18 cellular contexts compared by ENCODE assay signal in the genomic region with DNA sequence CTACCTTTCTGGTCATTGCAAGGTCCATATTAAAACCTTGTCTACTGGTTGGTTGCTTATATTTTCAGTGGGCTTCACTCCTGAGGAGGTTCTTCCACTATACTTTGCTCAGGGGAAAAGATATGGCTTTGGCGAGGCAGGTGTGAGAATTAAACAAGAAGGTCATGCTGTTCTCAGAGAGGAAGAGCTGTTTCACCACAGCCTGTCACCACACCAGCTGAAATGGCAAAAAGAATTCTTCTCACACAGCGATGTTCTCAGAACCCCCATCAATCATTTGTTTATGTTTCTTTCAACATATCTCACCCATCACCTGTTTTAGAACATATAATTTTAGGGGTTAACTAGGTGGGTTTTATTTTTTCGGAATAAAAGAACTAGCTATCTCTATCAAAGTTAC. TPM values are rescaled to one million over a fixed set of nuclear protein-coding genes. Genes with fewer than 3 reads are reported as not detected.
A peak's percentile ranks its signal among the peaks of the same experiment; 100 is the strongest.
DNase-seq lines count a peak whose midpoint lies in the region; ATAC-seq, FAIRE-seq and TF ChIP-seq lines count a peak whose summit lies in the region.
"Had no signal": no experiment of that assay in that cellular context is flagged by ENCODE, and none has a peak within 500 bp of the region (broad histone marks: within the 10 kb centered on the region; RNA-seq: fewer than 3 reads in every experiment).

No MANE protein-coding gene starts in this region.

- peak; percentile 29 for ATAC-seq in GM21447 (IDR thresholded peaks at IDR 0.05; ENCODE audit: unreplicated experiment)
- no peak for ATAC-seq in stimulated activated effector memory CD8-positive, alpha-beta T cell treated with anti-CD3 and anti-CD28 coated beads, Interleukin-12 subunit alpha, Interleukin-12 subunit beta, amount 100 ng/mL, for 72 hours
- no peak for ATAC-seq in HepG2
- ATAC-seq: heart right ventricle, left colon had no signal

- no peak for TF ChIP-seq RAD21 in HepG2 (CRISPR knock-in tag; IDR thresholded peaks at IDR 0.05)

- BruUV-seq in OCI-LY7 (replicated peaks; lab: Mats Ljungman, UMichigan) = no TSS peak
- no TSS peak for BruUV-seq in HepG2 (replicated peaks; lab: Mats Ljungman, UMichigan)

- H3K9me3 ChIP-seq in OCI-LY7 (ENCODE audit: low read length) (peaks cover 20% of the 10 kb centered on the region; the same call in 1 of the 2 replicates), HepG2 (ENCODE audit: low read length) (no peaks in the 10 kb centered on the region)

- 0% methylated on average over 3 of the region's 3 CpGs for WGBS in HepG2 (ENCODE audit: low lambda C conversion rate)

- peak overlapping the region; percentile 24 for H3K4me3 ChIP-seq in OCI-LY7 (ENCODE audit: low read depth, low read length, poor library complexity, severe bottlenecking)
- H3K4me3 ChIP-seq in HepG2 (replicated peaks in 1 of 3; ENCODE audit: insufficient read depth in 1 of 3, low read depth in 2 of 3, low read length in 3 of 3) = no peak overlapping the region
- H3K4me3 ChIP-seq: heart right ventricle had no signal

- no peak for DNase-seq in activated T-cell treated with anti-CD3 and anti-CD28 coated beads, Interleukin-2, amount 50 U/mL, for 24 hours
- DNase-seq in activated T-cell treated with anti-CD3 and anti-CD28 coated beads for 4 hours (no peak), OCI-LY7 (ENCODE audit: low spot score) (peak; percentile 69), SKM-1 (lab: John Stamatoyannopoulos, UW; ENCODE audit: unreplicated experiment) (no peak), NCI-H774 (lab: John Stamatoyannopoulos, UW) (no peak), HepG2 (ENCODE audit: low spot score) (no peak)
- no peak for DNase-seq in stimulated activated effector memory CD8-positive, alpha-beta T cell treated with anti-CD3 and anti-CD28 coated beads, Interleukin-12 subunit alpha, Interleukin-12 subunit beta, amount 100 ng/mL, for 72 hours (ENCODE audit: low spot score in 2 of 2)
- DNase-seq: activated CD8-positive, alpha-beta memory T cell treated with anti-CD3 and anti-CD28 coated beads for 24 hours; amygdala; heart right ventricle; left colon; NCI-H1092 treated with DMSO at 0.1 percent for 48 hours; stimulated activated CD8-positive, alpha-beta memory T cell treated with anti-CD3 and anti-CD28 coated beads, Interleukin-4, amount 100 ng/mL, for 48 hours had no signal

- peak overlapping the region; percentile 76 for H3K27ac Mint-ChIP-seq in activated T-cell treated with anti-CD3 and anti-CD28 coated beads, Interleukin-2, amount 50 U/mL, for 24 hours
- H3K27ac Mint-ChIP-seq in stimulated activated effector memory CD8-positive, alpha-beta T cell treated with anti-CD3 and anti-CD28 coated beads, Interleukin-12 subunit alpha, Interleukin-12 subunit beta, amount 100 ng/mL, for 72 hours = peak overlapping the region; percentile 74

- H3K79me2 ChIP-seq in OCI-LY7 (ENCODE audit: insufficient read depth, low read depth, low read length) (no peaks in the 10 kb centered on the region), HepG2 (ENCODE audit: insufficient read depth, low read length) (no peaks in the 10 kb centered on the region)

- no peak for FAIRE-seq in HepG2 (lab: Jason Lieb, UNC)
- FAIRE-seq: colon had no signal

- peaks cover 19% of the 10 kb centered on the region for H3K36me3 ChIP-seq in OCI-LY7 (ENCODE audit: insufficient read depth, low read length)
- no peaks in the 10 kb centered on the region for H3K36me3 ChIP-seq in HepG2 (replicated peaks in 1 of 2; ENCODE audit: control insufficient read depth in 1 of 2, insufficient read depth in 2 of 2, low read length in 2 of 2)
- H3K36me3 ChIP-seq: heart right ventricle had no signal

- in situ Hi-C loops in HepG2 (cut with HindIII; ENCODE audit: extremely low pct_ligation_motif_present, low pct_unique_long_range_greater_than_20kb) = no loop called here

- no peaks in the 10 kb centered on the region for H3K9me2 ChIP-seq in OCI-LY7 (ENCODE audit: insufficient read depth, low read length)

- H3K9me3 Mint-ChIP-seq in activated T-cell treated with anti-CD3 and anti-CD28 coated beads, Interleukin-2, amount 50 U/mL, for 24 hours = peaks cover 7% of the 10 kb centered on the region
- H3K9me3 Mint-ChIP-seq in stimulated activated effector memory CD8-positive, alpha-beta T cell treated with anti-CD3 and anti-CD28 coated beads, Interleukin-12 subunit alpha, Interleukin-12 subunit beta, amount 100 ng/mL, for 72 hours = no peaks in the 10 kb centered on the region

- no peaks in the 10 kb centered on the region for H3K27me3 ChIP-seq in HepG2 (ENCODE audit: control insufficient read depth in 1 of 2, insufficient read depth in 2 of 2, low read length in 2 of 2)
- H3K27me3 ChIP-seq: heart right ventricle had no signal

- intact Hi-C loops in OCI-LY7 (cut with micrococcal nuclease; ENCODE audit: unreplicated experiment) (loop anchor here (5.0 to 10.0 kb wide), 2 partner anchors 975 to 983 kb away; partner anchors contain the start of genes BRIX1, NIPBL and RAD1), HepG2 (cut with micrococcal nuclease; ENCODE audit: unreplicated experiment) (no loop called here)

- H3K4me1 ChIP-seq in OCI-LY7 (ENCODE audit: insufficient read depth, low read length, poor library complexity, severe bottlenecking) = peaks cover 64% of the 10 kb centered on the region
- no peaks in the 10 kb centered on the region for H3K4me1 ChIP-seq in HepG2 (ENCODE audit: insufficient read depth, low read length)
- H3K4me1 ChIP-seq: heart right ventricle had no signal

- POLR2A ChIA-PET in OCI-LY7 (lab: Charles Lee) = interaction anchor here (0.5 to 2.9 kb wide), 10 partner anchors 8 to 128 kb away, joined by 3 to 16 read pairs (median 4); no protein-coding TSS in a partner anchor
- POLR2A ChIA-PET in HepG2 (lab: Yijun Ruan, JAX) = no interaction called here

- H3K9ac ChIP-seq in HepG2 (ENCODE audit: insufficient read depth, low read depth, low read length) = no peak overlapping the region

- TF ChIP-seq EP300 in HepG2 (IDR thresholded peaks at IDR 0.05; ENCODE audit: low read depth in 2 of 2, low read length in 2 of 2) (no peak), HepG2 (CRISPR knock-in tag; IDR thresholded peaks at IDR 0.05; ENCODE audit: borderline replicate concordance) (no peak)

- H3K4me3 Mint-ChIP-seq in activated T-cell treated with anti-CD3 and anti-CD28 coated beads, Interleukin-2, amount 50 U/mL, for 24 hours = no peak overlapping the region
- H3K4me3 Mint-ChIP-seq in stimulated activated effector memory CD8-positive, alpha-beta T cell treated with anti-CD3 and anti-CD28 coated beads, Interleukin-12 subunit alpha, Interleukin-12 subunit beta, amount 100 ng/mL, for 72 hours = peak overlapping the region; percentile 36

- peaks cover 65% of the 10 kb centered on the region for H3K4me1 Mint-ChIP-seq in activated T-cell treated with anti-CD3 and anti-CD28 coated beads, Interleukin-2, amount 50 U/mL, for 24 hours (ENCODE audit: low read depth)
- peaks cover 57% of the 10 kb centered on the region for H3K4me1 Mint-ChIP-seq in stimulated activated effector memory CD8-positive, alpha-beta T cell treated with anti-CD3 and anti-CD28 coated beads, Interleukin-12 subunit alpha, Interleukin-12 subunit beta, amount 100 ng/mL, for 72 hours

- no peak for TF ChIP-seq CTCF in OCI-LY7 (conservative IDR thresholded peaks at IDR 0.05; ENCODE audit: low read length)
- no peak for TF ChIP-seq CTCF in HepG2 (CRISPR knock-in tag; IDR thresholded peaks at IDR 0.05)

- H3K27me3 Mint-ChIP-seq in activated T-cell treated with anti-CD3 and anti-CD28 coated beads, Interleukin-2, amount 50 U/mL, for 24 hours = no peaks in the 10 kb centered on the region

- no peaks in the 10 kb centered on the region for H4K20me1 ChIP-seq in OCI-LY7 (ENCODE audit: insufficient read depth, low read length)
- H4K20me1 ChIP-seq in HepG2 (ENCODE audit: insufficient read depth, low read length) = no peaks in the 10 kb centered on the region

- CTCF ChIA-PET in OCI-LY7 (lab: Charles Lee; ENCODE audit: unreplicated experiment) (interaction anchor here (0.8 kb wide), 1 partner anchor 18 kb away, joined by 4 read pairs; no protein-coding TSS in a partner anchor), HepG2 (lab: Yijun Ruan, JAX; ENCODE audit: low intra/inter-chr PET ratio, low total read pairs) (no interaction called here)

- no peak for TF ChIP-seq POLR2A in HepG2 (IDR thresholded peaks at IDR 0.05; ENCODE audit: insufficient read depth in 1 of 2, low read depth in 2 of 2, low read length in 2 of 2)

- H3K36me3 Mint-ChIP-seq in activated T-cell treated with anti-CD3 and anti-CD28 coated beads, Interleukin-2, amount 50 U/mL, for 24 hours (ENCODE audit: low read depth) = peaks cover 6% of the 10 kb centered on the region
- no peaks in the 10 kb centered on the region for H3K36me3 Mint-ChIP-seq in stimulated activated effector memory CD8-positive, alpha-beta T cell treated with anti-CD3 and anti-CD28 coated beads, Interleukin-12 subunit alpha, Interleukin-12 subunit beta, amount 100 ng/mL, for 72 hours

- H3K4me2 ChIP-seq in OCI-LY7 (ENCODE audit: low read length) (peak overlapping the region; percentile 49), HepG2 (ENCODE audit: low read depth, low read length) (no peak overlapping the region)

- H2AFZ ChIP-seq in OCI-LY7 (ENCODE audit: low read length) (peak overlapping the region; percentile 94), HepG2 (ENCODE audit: low read length) (no peak overlapping the region)

- H3K27ac ChIP-seq in OCI-LY7 (ENCODE audit: low read depth, low read length, poor library complexity, severe bottlenecking) (peak overlapping the region; percentile 57), HepG2 (ENCODE audit: extremely low read length, insufficient read depth, low read length) (no peak overlapping the region)
- H3K27ac ChIP-seq: heart right ventricle had no signal

RNA-seq across cellular contexts. Expression of gene CAPSL, which starts 38.6 kb away (rescaled TPM):
- total RNA-seq in OCI-LY7 (2014; rRNA removed; shearing (Covaris generic)) = 4.7 and 5.4 TPM in 2 replicates
- not detected in 2 replicates for total RNA-seq in OCI-LY7 (2022)
- total RNA-seq in HepG2 (2016; rRNA removed; fragmentation: Illumina TruSeq; extraction: Trizol) = not detected in 2 replicates
- total RNA-seq in HepG2 (2016; cell fraction: cytosol; rRNA removed; fragmentation: Illumina TruSeq; extraction: Trizol; ENCODE audit: low read depth) = not detected in 2 replicates
- total RNA-seq in HepG2 (2016; cell fraction: insoluble cytoplasmic fraction; rRNA removed; fragmentation: Illumina TruSeq; extraction: Trizol) = not detected in 2 replicates
- total RNA-seq in HepG2 (2016; cell fraction: membrane; rRNA removed; fragmentation: Illumina TruSeq; extraction: Trizol) = not detected in 2 replicates
- not detected in 2 replicates for total RNA-seq in HepG2 (2016; cell fraction: nucleus; rRNA removed; fragmentation: Illumina TruSeq; extraction: Trizol)
- polyA plus RNA-seq in HepG2 (2011; rRNA removed) = not detected in 2 replicates
- not detected in 2 replicates for polyA plus RNA-seq in HepG2 (2011; cell fraction: cytosol; rRNA removed)
- polyA plus RNA-seq in HepG2 (2011; cell fraction: nucleus; rRNA removed) = not detected in 2 replicates
- polyA plus RNA-seq in HepG2 (2012) = not detected in 2 replicates
- polyA plus RNA-seq in HepG2 (2016; cell fraction: cytosol; fragmentation: Illumina TruSeq; extraction: Trizol; ENCODE audit: low read depth) = not detected in 2 replicates
- polyA plus RNA-seq in HepG2 (2016; cell fraction: insoluble cytoplasmic fraction; fragmentation: Illumina TruSeq; extraction: Trizol; ENCODE audit: low read depth) = not detected in 2 replicates
- polyA plus RNA-seq in HepG2 (2016; cell fraction: membrane; fragmentation: Illumina TruSeq; extraction: Trizol; ENCODE audit: low read depth) = not detected in 2 replicates
- polyA plus RNA-seq in HepG2 (2016; cell fraction: nucleus; fragmentation: Illumina TruSeq; extraction: Trizol; ENCODE audit: insufficient read depth, low read depth) = not detected in 2 replicates
- polyA minus RNA-seq in HepG2 (2011; rRNA and poly(A)+ RNA removed; ENCODE audit: low replicate concordance) = not detected in 2 replicates
- not detected in 2 replicates for polyA minus RNA-seq in HepG2 (2011; cell fraction: cytosol; rRNA and poly(A)+ RNA removed)
- polyA minus RNA-seq in HepG2 (2011; cell fraction: nucleus; rRNA and poly(A)+ RNA removed) = not detected in 2 replicates
- total RNA-seq: epithelial cell of proximal tubule, heart right ventricle, left colon, myocyte, ureter had no signal
- polyA plus RNA-seq: heart right ventricle had no signal

RNA-seq across cellular contexts. Expression of gene IL7R, which starts 43.1 kb away (rescaled TPM):
- 59.9 and 62.2 TPM in 2 replicates for total RNA-seq in OCI-LY7 (2014; rRNA removed; shearing (Covaris generic))
- 4.6 and 4.7 TPM in 2 replicates for total RNA-seq in OCI-LY7 (2022)
- total RNA-seq in HepG2 (2016; rRNA removed; fragmentation: Illumina TruSeq; extraction: Trizol) = not detected in 2 replicates
- total RNA-seq in HepG2 (2016; cell fraction: cytosol; rRNA removed; fragmentation: Illumina TruSeq; extraction: Trizol; ENCODE audit: low read depth) = not detected in 2 replicates
- not detected in 2 replicates for total RNA-seq in HepG2 (2016; cell fraction: insoluble cytoplasmic fraction; rRNA removed; fragmentation: Illumina TruSeq; extraction: Trizol)
- total RNA-seq in HepG2 (2016; cell fraction: membrane; rRNA removed; fragmentation: Illumina TruSeq; extraction: Trizol) = not detected in 2 replicates
- total RNA-seq in HepG2 (2016; cell fraction: nucleus; rRNA removed; fragmentation: Illumina TruSeq; extraction: Trizol) = not detected in 2 replicates
- polyA plus RNA-seq in HepG2 (2011; rRNA removed) = not detected in 2 replicates
- not detected in 2 replicates for polyA plus RNA-seq in HepG2 (2011; cell fraction: cytosol; rRNA removed)
- not detected in 2 replicates for polyA plus RNA-seq in HepG2 (2011; cell fraction: nucleus; rRNA removed)
- polyA plus RNA-seq in HepG2 (2012) = not detected in 2 replicates
- polyA plus RNA-seq in HepG2 (2016; cell fraction: cytosol; fragmentation: Illumina TruSeq; extraction: Trizol; ENCODE audit: low read depth) = not detected in 2 replicates
- not detected in 2 replicates for polyA plus RNA-seq in HepG2 (2016; cell fraction: insoluble cytoplasmic fraction; fragmentation: Illumina TruSeq; extraction: Trizol; ENCODE audit: low read depth)
- polyA plus RNA-seq in HepG2 (2016; cell fraction: membrane; fragmentation: Illumina TruSeq; extraction: Trizol; ENCODE audit: low read depth) = not detected in 2 replicates
- polyA plus RNA-seq in HepG2 (2016; cell fraction: nucleus; fragmentation: Illumina TruSeq; extraction: Trizol; ENCODE audit: insufficient read depth, low read depth) = not detected in 2 replicates
- polyA minus RNA-seq in HepG2 (2011; rRNA and poly(A)+ RNA removed; ENCODE audit: low replicate concordance) = 3.3 TPM in 1 of 2 replicates, not detected in the other
- polyA minus RNA-seq in HepG2 (2011; cell fraction: cytosol; rRNA and poly(A)+ RNA removed) = not detected in 2 replicates
- not detected in 2 replicates for polyA minus RNA-seq in HepG2 (2011; cell fraction: nucleus; rRNA and poly(A)+ RNA removed)

Comparison
In these comparisons a context has a peak if more than half of its experiments do, and no peak if none do; other contexts are left out.
1. RNA of gene IL7R, which starts 43.1 kb away (total RNA-seq): 4.6 to 62.2 TPM in OCI-LY7; not detected in HepG2; every median in the first group is over 4 times any median in the second.